In genomic region chr1:54485417-54485816, GRCh38 we compare ENCODE assay signal across 17 cellular contexts.
A peak's percentile ranks its signal among the peaks of the same experiment; 100 is the strongest.
DNase-seq lines count a peak whose midpoint lies in the region; TF ChIP-seq lines count a peak whose summit lies in the region.
"Had no signal": no experiment of that assay in that cellular context is flagged by ENCODE, and none has a peak within 500 bp of the region (broad histone marks: within the 10 kb centered on the region; RNA-seq: fewer than 3 reads in every experiment).

No MANE protein-coding gene starts in this region.

- H3K27me3 ChIP-seq in esophagus (ENCODE audit: control insufficient read depth in 1 of 2, insufficient read depth in 2 of 2, low read length in 2 of 2) = no peaks in the 10 kb centered on the region
- H3K27me3 ChIP-seq: testis had no signal

- H3K4me3 Mint-ChIP-seq in type B pancreatic cell = peak overlapping the region; percentile 47

- no peaks in the 10 kb centered on the region for H3K9me3 ChIP-seq in esophagus (ENCODE audit: control insufficient read depth in 2 of 2, insufficient read depth in 1 of 2, low read depth in 1 of 2, low read length in 1 of 2)
- H3K9me3 ChIP-seq: testis had no signal

- no peaks in the 10 kb centered on the region for H3K36me3 Mint-ChIP-seq in type B pancreatic cell

- no peak overlapping the region for H3K4me3 ChIP-seq in esophagus (ENCODE audit: low read depth in 1 of 2, low read length in 2 of 2)
- H3K4me3 ChIP-seq: skin epidermis, testis had no signal

- peak overlapping the region; percentile 26 for H3K27ac Mint-ChIP-seq in type B pancreatic cell

- 26 to 42% methylated on average over 5 of the region's 5 CpGs for WGBS in esophagus, 2 donors

- DNase-seq in NCI-H82 (lab: John Stamatoyannopoulos, UW) = peak; percentile 40
- DNase-seq in NCI-H82 treated with DMSO at 0.1 percent for 48 hours (lab: John Stamatoyannopoulos, UW; ENCODE audit: unreplicated experiment) = no peak
- DNase-seq in NOMO-1 (lab: John Stamatoyannopoulos, UW; ENCODE audit: unreplicated experiment in 2 of 2) = peak; percentile 65 to 72
- no peak for DNase-seq in type B pancreatic cell (ENCODE audit: extremely low spot score, unreplicated experiment)
- no peak for DNase-seq in effector CD4-positive, alpha-beta T cell
- DNase-seq in occipital lobe (lab: John Stamatoyannopoulos, UW) = no peak
- DNase-seq in NCI-H2107 treated with DMSO at 0.1 percent for 48 hours (lab: John Stamatoyannopoulos, UW; ENCODE audit: unreplicated experiment) = no peak
- DNase-seq: 8988T, amniotic stem cell, dermis blood vessel endothelial cell, foreskin melanocyte, NCI-H1092, NCI-H526 treated with DMSO at 0.1 percent for 48 hours, SHP77, testis had no signal

- no peaks in the 10 kb centered on the region for H3K9me3 Mint-ChIP-seq in type B pancreatic cell

- H3K27me3 Mint-ChIP-seq in type B pancreatic cell = no peaks in the 10 kb centered on the region

- no peaks in the 10 kb centered on the region for H3K36me3 ChIP-seq in esophagus (ENCODE audit: control insufficient read depth in 2 of 2, insufficient read depth in 2 of 2, low read length in 1 of 2)

- peaks cover 2 to 13% of the 10 kb centered on the region in 2 donors for H3K4me1 ChIP-seq in esophagus (ENCODE audit: control insufficient read depth in 2 of 2, insufficient read depth in 2 of 2, low read length in 1 of 2)

- no peak for TF ChIP-seq CTCF in type B pancreatic cell (conservative IDR thresholded peaks at IDR 0.05)

- peak overlapping the region; percentile 38 to 62 for H3K27ac ChIP-seq in esophagus (ENCODE audit: low read depth in 2 of 2, low read length in 1 of 2)

- H3K4me1 Mint-ChIP-seq in type B pancreatic cell (ENCODE audit: unreplicated experiment) = peaks cover 52% of the 10 kb centered on the region

Comparison
In these comparisons a context has a peak if more than half of its experiments do, and no peak if none do; other contexts are left out.
1. DNase-seq: peak in NCI-H82 (single experiment) and NOMO-1 (2 of 2); none in NCI-H82 treated with DMSO at 0.1 percent for 48 hours (single experiment), type B pancreatic cell (single experiment), effector CD4-positive, alpha-beta T cell (single experiment), occipital lobe (single experiment) and NCI-H2107 treated with DMSO at 0.1 percent for 48 hours (single experiment).